ENCODE assay signal across 19 cellular contexts in genomic region chr3:172279974-172280373, GRCh38.
DNase-seq lines count a peak whose midpoint lies in the region; ATAC-seq and TF ChIP-seq lines count a peak whose summit lies in the region.
"Had no signal": no experiment of that assay in that cellular context is flagged by ENCODE, and none has a peak within 500 bp of the region (broad histone marks: within the 10 kb centered on the region; RNA-seq: fewer than 3 reads in every experiment).

No MANE protein-coding gene starts in this region.

- H3K4me1 ChIP-seq in heart right ventricle (peaks cover 0 to 86% (median 60%) of the 10 kb centered on the region in 9 donors), upper lobe of left lung (peaks cover 3 to 32% (median 12%) of the 10 kb centered on the region in 4 donors), neural progenitor cell (peaks cover 3% of the 10 kb centered on the region)

- H4K20me1 ChIP-seq in neural progenitor cell (ENCODE audit: low read depth) = no peaks in the 10 kb centered on the region

- H3K27me3 ChIP-seq in heart right ventricle (no peaks in the 10 kb centered on the region), upper lobe of left lung (no peaks in the 10 kb centered on the region), neural progenitor cell (no peaks in the 10 kb centered on the region)

- no peak for TF ChIP-seq POLR2A in upper lobe of left lung (IDR thresholded peaks at IDR 0.05)

- H2AFZ ChIP-seq in neural progenitor cell (replicated peaks) = no peak overlapping the region

- no peak for TF ChIP-seq EP300 in upper lobe of left lung (IDR thresholded peaks at IDR 0.05)

- H3K79me2 ChIP-seq in neural progenitor cell (ENCODE audit: low read depth) = no peaks in the 10 kb centered on the region

- no peaks in the 10 kb centered on the region for H3K9me3 ChIP-seq in heart right ventricle
- no peaks in the 10 kb centered on the region for H3K9me3 ChIP-seq in upper lobe of left lung
- no peaks in the 10 kb centered on the region for H3K9me3 ChIP-seq in neural progenitor cell (ENCODE audit: low read depth)

- no peaks in the 10 kb centered on the region for H3F3A ChIP-seq in neural progenitor cell (ENCODE audit: low read depth)

- H3K4me2 ChIP-seq in neural progenitor cell = no peak overlapping the region
- H3K4me2 ChIP-seq: KMS-11 had no signal

- peaks cover 20% of the 10 kb centered on the region for H3K36me3 Mint-ChIP-seq in endothelial cell (ENCODE audit: low read depth, unreplicated experiment)
- H3K36me3 Mint-ChIP-seq in osteocyte (ENCODE audit: unreplicated experiment) = peaks cover 32% of the 10 kb centered on the region
- peaks cover 49% of the 10 kb centered on the region for H3K36me3 Mint-ChIP-seq in neural progenitor cell

- DNase-seq in heart right ventricle (no peak), Right ventricle myocardium inferior (ENCODE audit: missing footprints) (no peak), endothelial cell (ENCODE audit: low spot score) (no peak), osteocyte (ENCODE audit: extremely low spot score, unreplicated experiment) (no peak), upper lobe of left lung (no peak), NCI-H128 (lab: John Stamatoyannopoulos, UW; ENCODE audit: unreplicated experiment) (no peak), neural progenitor cell (ENCODE audit: low spot score) (no peak), NCI-H2107 (lab: John Stamatoyannopoulos, UW) (no peak)
- DNase-seq: activated CD4-positive, CD25-positive, alpha-beta regulatory T cell treated with anti-CD3 and anti-CD28 coated beads, Interleukin-2, amount 50 U/mL, for 72 hours; effector memory CD4-positive, alpha-beta T cell; hypothalamus; kidney; midbrain; NCI-H1048; NCI-H524; occipital lobe; SIG-M5; stimulated activated CD4-positive, alpha-beta T cell treated with anti-CD3 and anti-CD28 coated beads, Interleukin-4, amount 100 ng/mL, for 1 hour had no signal

- H3K9me3 Mint-ChIP-seq in endothelial cell (ENCODE audit: unreplicated experiment) (no peaks in the 10 kb centered on the region), osteocyte (ENCODE audit: unreplicated experiment) (no peaks in the 10 kb centered on the region), neural progenitor cell (no peaks in the 10 kb centered on the region)

- intact Hi-C loops in heart right ventricle (cut with DNase I) = loop anchor here in 3 of 10 donors (5.0 to 10.0 kb wide), 3 partner anchors 55 to 238 kb away; no protein-coding TSS in a partner anchor
- intact Hi-C loops in Right ventricle myocardium inferior (cut with DNase I) = no loop called here

- no peak overlapping the region for H3K4me3 ChIP-seq in heart right ventricle
- H3K4me3 ChIP-seq in upper lobe of left lung = no peak overlapping the region
- no peak overlapping the region for H3K4me3 ChIP-seq in neural progenitor cell

- H3K4me3 Mint-ChIP-seq in endothelial cell (ENCODE audit: unreplicated experiment) (no peak overlapping the region), osteocyte (ENCODE audit: unreplicated experiment) (no peak overlapping the region), neural progenitor cell (no peak overlapping the region)

- WGBS in heart right ventricle, 2 donors = 81 to 86% methylated on average over 8 of the region's 8 CpGs
- WGBS in upper lobe of left lung, 2 donors = 93 to 97% methylated on average over 8 of the region's 8 CpGs

- ATAC-seq in heart right ventricle (peak in 1 of 8 donors; percentile 25), Right ventricle myocardium inferior (no peak), upper lobe of left lung (ENCODE audit: low FRiP score in 2 of 2) (no peak)

- H3K9ac ChIP-seq in neural progenitor cell = no peak overlapping the region
- H3K9ac ChIP-seq: KMS-11 had no signal

- H3K36me3 ChIP-seq in heart right ventricle (peaks cover 0 to 50% (median 0%) of the 10 kb centered on the region in 9 donors), upper lobe of left lung (peaks cover 0 to under 1% (median 0%) of the 10 kb centered on the region in 4 donors), neural progenitor cell (no peaks in the 10 kb centered on the region)

- H3K27ac Mint-ChIP-seq in endothelial cell (ENCODE audit: unreplicated experiment) (peak overlapping the region; percentile 57), osteocyte (ENCODE audit: unreplicated experiment) (peak overlapping the region; percentile 76), neural progenitor cell (no peak overlapping the region)

- H3K27me3 Mint-ChIP-seq in endothelial cell (ENCODE audit: unreplicated experiment) (peaks cover 6% of the 10 kb centered on the region), osteocyte (ENCODE audit: unreplicated experiment) (no peaks in the 10 kb centered on the region), neural progenitor cell (ENCODE audit: insufficient read depth, low read depth) (no peaks in the 10 kb centered on the region)

- H3K4me1 Mint-ChIP-seq in endothelial cell (ENCODE audit: unreplicated experiment) (peaks cover 51% of the 10 kb centered on the region), osteocyte (ENCODE audit: unreplicated experiment) (peaks cover 72% of the 10 kb centered on the region), neural progenitor cell (peaks cover 27% of the 10 kb centered on the region)

- H3K27ac ChIP-seq in heart right ventricle = peak overlapping the region in 7 of 10 donors; percentile 29 to 75 (median 68)
- peak overlapping the region in 3 of 4 donors; percentile 18 to 62 (median 41) for H3K27ac ChIP-seq in upper lobe of left lung
- no peak overlapping the region for H3K27ac ChIP-seq in neural progenitor cell
- H3K27ac ChIP-seq: KMS-11 had no signal

- TF ChIP-seq CTCF in heart right ventricle (IDR thresholded peaks at IDR 0.05) = no peak
- no peak for TF ChIP-seq CTCF in endothelial cell (IDR thresholded peaks at IDR 0.05; ENCODE audit: unreplicated experiment)
- TF ChIP-seq CTCF in osteocyte (IDR thresholded peaks at IDR 0.05) = no peak
- TF ChIP-seq CTCF in upper lobe of left lung (IDR thresholded peaks at IDR 0.05) = no peak
- TF ChIP-seq CTCF in neural progenitor cell (IDR thresholded peaks at IDR 0.05) = no peak
